In the genomic region with DNA sequence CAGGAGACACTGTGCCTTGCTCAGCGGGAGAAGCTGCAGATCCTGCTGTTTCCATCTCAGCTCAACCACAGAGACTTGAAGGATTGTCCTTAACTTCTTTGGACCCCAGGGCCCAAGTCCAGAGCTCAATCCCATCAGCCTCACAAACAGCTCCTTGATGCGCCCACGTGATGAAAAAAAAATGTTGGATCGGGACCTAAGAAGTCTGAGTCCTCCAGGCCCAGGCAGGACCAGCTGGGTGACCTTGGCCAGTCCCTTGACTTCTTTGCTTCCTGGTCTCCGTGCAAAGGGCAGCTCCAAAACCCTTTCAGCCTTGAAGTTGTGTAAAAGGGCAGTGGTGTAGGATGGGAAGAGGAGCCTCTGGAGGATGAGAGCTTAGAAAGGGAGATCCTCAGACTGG, we compare ENCODE assay signal across 13 cellular contexts.
DNase-seq lines count a peak whose midpoint lies in the region; ATAC-seq and TF ChIP-seq lines count a peak whose summit lies in the region.
"Had no signal": no experiment of that assay in that cellular context is flagged by ENCODE, and none has a peak within 500 bp of the region (broad histone marks: within the 10 kb centered on the region; RNA-seq: fewer than 3 reads in every experiment).

No MANE protein-coding gene starts in this region.

- H3K27me3 Mint-ChIP-seq in dendritic cell treated with granulocyte-macrophage colony-stimulating factor and Interleukin-4, amounts not matched to agents 40 ng/mL and 50 ng/mL, for 4 days = peaks cover 34% of the 10 kb centered on the region
- peaks cover 0 to 16% (median 0%) of the 10 kb centered on the region in 5 donors for H3K27me3 Mint-ChIP-seq in naive thymus-derived CD4-positive, alpha-beta T cell
- peaks cover 4% of the 10 kb centered on the region for H3K27me3 Mint-ChIP-seq in type B pancreatic cell

- no peak overlapping the region for H3K4me3 Mint-ChIP-seq in dendritic cell treated with granulocyte-macrophage colony-stimulating factor and Interleukin-4, amounts not matched to agents 40 ng/mL and 50 ng/mL, for 4 days
- H3K4me3 Mint-ChIP-seq in naive thymus-derived CD4-positive, alpha-beta T cell = peak overlapping the region in 5 of 10 donors; percentile 26 to 67 (median 48)
- H3K4me3 Mint-ChIP-seq in type B pancreatic cell = no peak overlapping the region
- H3K4me3 Mint-ChIP-seq: H9 had no signal

- H3K36me3 Mint-ChIP-seq in dendritic cell treated with granulocyte-macrophage colony-stimulating factor and Interleukin-4, amounts not matched to agents 40 ng/mL and 50 ng/mL, for 4 days (ENCODE audit: low read depth) = no peaks in the 10 kb centered on the region
- H3K36me3 Mint-ChIP-seq in naive thymus-derived CD4-positive, alpha-beta T cell = peaks cover 0 to 1% (median 0%) of the 10 kb centered on the region in 5 donors
- no peaks in the 10 kb centered on the region for H3K36me3 Mint-ChIP-seq in type B pancreatic cell

- POLR2A ChIA-PET in naive thymus-derived CD4-positive, alpha-beta T cell (lab: Charles Lee) = interaction anchor here (0.9 to 1.6 kb wide), 5 partner anchors 9 to 171 kb away, joined by 3 to 7 read pairs (median 5); no protein-coding TSS in a partner anchor

- no peaks in the 10 kb centered on the region for H3K27me3 ChIP-seq in left ventricle myocardium inferior (ENCODE audit: low read depth)
- no peaks in the 10 kb centered on the region for H3K27me3 ChIP-seq in naive thymus-derived CD4-positive, alpha-beta T cell (ENCODE audit: control insufficient read depth in 2 of 2, insufficient read depth in 2 of 2, low read length in 2 of 2)
- H3K27me3 ChIP-seq: neutrophil had no signal

- CTCF ChIA-PET in naive thymus-derived CD4-positive, alpha-beta T cell (lab: Charles Lee) = interaction anchor here (1.4 to 1.6 kb wide), 2 partner anchors 9 to 27 kb away, joined by 3 to 6 read pairs; no protein-coding TSS in a partner anchor

- H3K9me3 ChIP-seq in left ventricle myocardium inferior (replicated peaks) = no peaks in the 10 kb centered on the region
- H3K9me3 ChIP-seq in naive thymus-derived CD4-positive, alpha-beta T cell (ENCODE audit: control insufficient read depth in 2 of 3, low read length in 3 of 3) = no peaks in the 10 kb centered on the region
- H3K9me3 ChIP-seq: neutrophil had no signal

- no peaks in the 10 kb centered on the region for H3K36me3 ChIP-seq in left ventricle myocardium inferior
- H3K36me3 ChIP-seq in naive thymus-derived CD4-positive, alpha-beta T cell (ENCODE audit: control insufficient read depth in 2 of 3, insufficient read depth in 3 of 3, low read length in 3 of 3) = no peaks in the 10 kb centered on the region
- H3K36me3 ChIP-seq: neutrophil had no signal

- TF ChIP-seq CTCF in left ventricle myocardium inferior (IDR thresholded peaks at IDR 0.05; ENCODE audit: borderline replicate concordance) = no peak
- TF ChIP-seq CTCF in type B pancreatic cell (conservative IDR thresholded peaks at IDR 0.05) = no peak

- peak overlapping the region; percentile 48 for H3K27ac Mint-ChIP-seq in dendritic cell treated with granulocyte-macrophage colony-stimulating factor and Interleukin-4, amounts not matched to agents 40 ng/mL and 50 ng/mL, for 4 days
- H3K27ac Mint-ChIP-seq in naive thymus-derived CD4-positive, alpha-beta T cell = peak overlapping the region in 6 of 9 donors; percentile 28 to 85 (median 37)
- H3K27ac Mint-ChIP-seq in type B pancreatic cell = peak overlapping the region; percentile 88
- H3K27ac Mint-ChIP-seq: H9 had no signal

- H3K4me1 Mint-ChIP-seq in dendritic cell treated with granulocyte-macrophage colony-stimulating factor and Interleukin-4, amounts not matched to agents 40 ng/mL and 50 ng/mL, for 4 days (ENCODE audit: low read depth) = peaks cover 68% of the 10 kb centered on the region
- peaks cover 29 to 46% (median 37%) of the 10 kb centered on the region in 7 donors for H3K4me1 Mint-ChIP-seq in naive thymus-derived CD4-positive, alpha-beta T cell
- H3K4me1 Mint-ChIP-seq in type B pancreatic cell (ENCODE audit: unreplicated experiment) = peaks cover 65% of the 10 kb centered on the region

- H3K4me3 ChIP-seq in left ventricle myocardium inferior = no peak overlapping the region
- H3K4me3 ChIP-seq in naive thymus-derived CD4-positive, alpha-beta T cell (ENCODE audit: low read length) = no peak overlapping the region

- H3K9me3 Mint-ChIP-seq in dendritic cell treated with granulocyte-macrophage colony-stimulating factor and Interleukin-4, amounts not matched to agents 40 ng/mL and 50 ng/mL, for 4 days = no peaks in the 10 kb centered on the region
- no peaks in the 10 kb centered on the region for H3K9me3 Mint-ChIP-seq in naive thymus-derived CD4-positive, alpha-beta T cell
- peaks cover 5% of the 10 kb centered on the region for H3K9me3 Mint-ChIP-seq in type B pancreatic cell
- H3K9me3 Mint-ChIP-seq: H9 had no signal

- DNase-seq in left cardiac atrium (peak; percentile 13), left ventricle myocardium inferior (no peak), type B pancreatic cell (ENCODE audit: extremely low spot score, unreplicated experiment) (no peak), mesenteric fat pad (ENCODE audit: low spot score) (no peak), T-helper 9 cell (no peak)
- no peak for DNase-seq in naive thymus-derived CD4-positive, alpha-beta T cell
- DNase-seq: H9, Karpas-422, NCI-H1436, RPMI8226 had no signal

- intact Hi-C loops in left cardiac atrium (cut with DNase I) (no loop called here), left ventricle myocardium inferior (cut with micrococcal nuclease) (no loop called here)
- intact Hi-C loops in dendritic cell treated with granulocyte-macrophage colony-stimulating factor and Interleukin-4, amounts not matched to agents 40 ng/mL and 50 ng/mL, for 4 days (cut with micrococcal nuclease) = loop anchor here (10.0 kb wide), 1 partner anchor 54 kb away; no protein-coding TSS in a partner anchor
- intact Hi-C loops in naive thymus-derived CD4-positive, alpha-beta T cell (cut with micrococcal nuclease) = loop anchor here in 1 of 2 donors (1.0 to 5.0 kb wide), 2 partner anchors 8 to 121 kb away; no protein-coding TSS in a partner anchor

- H3K4me1 ChIP-seq in left ventricle myocardium inferior = peaks cover 40% of the 10 kb centered on the region
- peaks cover 0 to 11% of the 10 kb centered on the region in 2 donors for H3K4me1 ChIP-seq in naive thymus-derived CD4-positive, alpha-beta T cell (ENCODE audit: control insufficient read depth in 2 of 2, insufficient read depth in 2 of 2, low read length in 2 of 2)

- no peak overlapping the region for H3K27ac ChIP-seq in left ventricle myocardium inferior (replicated peaks)
- no peak overlapping the region for H3K27ac ChIP-seq in naive thymus-derived CD4-positive, alpha-beta T cell (ENCODE audit: low read depth, low read length)
- H3K27ac ChIP-seq: neutrophil had no signal

- peak in 1 of 2 donors; percentile 5 for ATAC-seq in left cardiac atrium
- no peak for ATAC-seq in naive thymus-derived CD4-positive, alpha-beta T cell
- ATAC-seq in GM19328 (IDR thresholded peaks at IDR 0.05; ENCODE audit: unreplicated experiment) = no peak

Comparison
In these comparisons a context has a peak if more than half of its experiments do, and no peak if none do; other contexts are left out.
1. H3K27ac Mint-ChIP-seq: peak in every context shown above with its lines; median percentile 88 in type B pancreatic cell; 48 in dendritic cell treated with granulocyte-macrophage colony-stimulating factor and Interleukin-4, amounts not matched to agents 40 ng/mL and 50 ng/mL, for 4 days; 37 in naive thymus-derived CD4-positive, alpha-beta T cell.